In genomic region chr3:64687381-64687780, GRCh38 we compare ENCODE assay signal across 9 cellular contexts. TPM values are rescaled to one million over a fixed set of nuclear protein-coding genes. Genes with fewer than 3 reads are reported as not detected.
A peak's percentile ranks its signal among the peaks of the same experiment; 100 is the strongest.
DNase-seq lines count a peak whose midpoint lies in the region; ATAC-seq and TF ChIP-seq lines count a peak whose summit lies in the region.
"Had no signal": no experiment of that assay in that cellular context is flagged by ENCODE, and none has a peak within 500 bp of the region (broad histone marks: within the 10 kb centered on the region; RNA-seq: fewer than 3 reads in every experiment).

No MANE protein-coding gene starts in this region.

- peaks cover 3% of the 10 kb centered on the region for H3K4me1 ChIP-seq in NT2/D1 (ENCODE audit: insufficient read depth, insufficient read length)
- H3K4me1 ChIP-seq in esophagus muscularis mucosa = peaks cover 21 to 48% (median 42%) of the 10 kb centered on the region in 4 donors
- H3K4me1 ChIP-seq in thymus (ENCODE audit: control insufficient read depth, insufficient read depth, low read length) = no peaks in the 10 kb centered on the region

- no peak for TF ChIP-seq POLR2A in esophagus muscularis mucosa (IDR thresholded peaks at IDR 0.05; ENCODE audit: low read depth)

- WGBS in esophagus muscularis mucosa = 0% methylated on average over 8 of the region's 37 CpGs
- 3% methylated on average over 37 of the region's 37 CpGs for WGBS in thymus

- no peak for TF ChIP-seq EP300 in esophagus muscularis mucosa (IDR thresholded peaks at IDR 0.05)

- DNase-seq in NT2/D1 (ENCODE audit: low read depth, low spot score) (no peak), esophagus muscularis mucosa (ENCODE audit: extremely low spot score) (no peak), midbrain (lab: John Stamatoyannopoulos, UW) (peak; percentile 58), NCI-H774 (lab: John Stamatoyannopoulos, UW) (no peak), HCEC 1CT (no peak)
- DNase-seq: NCI-H1092 treated with DMSO at 0.1 percent for 48 hours had no signal

- H3K27me3 ChIP-seq in NT2/D1 (ENCODE audit: insufficient read depth, insufficient read length) (no peaks in the 10 kb centered on the region), esophagus muscularis mucosa (peaks cover 0 to 3% (median 0%) of the 10 kb centered on the region in 4 donors), thymus (ENCODE audit: control insufficient read depth, insufficient read depth) (peaks cover 30% of the 10 kb centered on the region)

- H3K4me3 ChIP-seq in NT2/D1 (ENCODE audit: insufficient read length, low read depth) = peak overlapping the region; percentile 79
- peak overlapping the region; percentile 74 to 84 (median 76) for H3K4me3 ChIP-seq in esophagus muscularis mucosa
- H3K4me3 ChIP-seq in thymus (ENCODE audit: low read length) = peak overlapping the region; percentile 18

- ATAC-seq in HG03097 (IDR thresholded peaks at IDR 0.05; ENCODE audit: low FRiP score, unreplicated experiment) (no peak), GM19452 (IDR thresholded peaks at IDR 0.05; ENCODE audit: unreplicated experiment) (no peak)

- H3K9ac ChIP-seq in NT2/D1 (ENCODE audit: insufficient read length, low read depth) = peak overlapping the region; percentile 94

- H3K9me3 ChIP-seq in NT2/D1 (ENCODE audit: insufficient read depth, low read length) = no peaks in the 10 kb centered on the region
- no peaks in the 10 kb centered on the region for H3K9me3 ChIP-seq in esophagus muscularis mucosa
- H3K9me3 ChIP-seq in thymus (ENCODE audit: control insufficient read depth) = no peaks in the 10 kb centered on the region

- H3K36me3 ChIP-seq in NT2/D1 (ENCODE audit: insufficient read depth, insufficient read length, low read length) = peaks cover 12% of the 10 kb centered on the region
- peaks cover 0 to 30% (median 1%) of the 10 kb centered on the region in 4 donors for H3K36me3 ChIP-seq in esophagus muscularis mucosa
- H3K36me3 ChIP-seq in thymus (ENCODE audit: control insufficient read depth, insufficient read depth) = no peaks in the 10 kb centered on the region

- no peak for TF ChIP-seq CTCF in esophagus muscularis mucosa (IDR thresholded peaks at IDR 0.05)

- H3K27ac ChIP-seq in esophagus muscularis mucosa (replicated peaks in 1 of 4) (peak overlapping the region; percentile 97 to 98 (median 97)), thymus (ENCODE audit: low read depth) (no peak overlapping the region)

- intact Hi-C loops in esophagus muscularis mucosa (cut with DNase I) = loop anchor here (5.0 to 10.0 kb wide), 3 partner anchors 80 to 557 kb away; no protein-coding TSS in a partner anchor

RNA-seq across cellular contexts. Expression of gene ADAMTS9, which starts 0.4 kb away (rescaled TPM):
- 100 to 1,000 TPM in 1 of 4 donors, 10 to 100 TPM in 3; 45.3 to 142 (median 56.6) TPM for total RNA-seq in esophagus muscularis mucosa
- polyA plus RNA-seq in thymus = 8.0 TPM

Comparison
In these comparisons a context has a peak if more than half of its experiments do, and no peak if none do; other contexts are left out.
1. H3K4me3 ChIP-seq: peak in every context shown above with its lines; median percentile 79 in NT2/D1; 76 in esophagus muscularis mucosa; 18 in thymus.